In the genomic region with DNA sequence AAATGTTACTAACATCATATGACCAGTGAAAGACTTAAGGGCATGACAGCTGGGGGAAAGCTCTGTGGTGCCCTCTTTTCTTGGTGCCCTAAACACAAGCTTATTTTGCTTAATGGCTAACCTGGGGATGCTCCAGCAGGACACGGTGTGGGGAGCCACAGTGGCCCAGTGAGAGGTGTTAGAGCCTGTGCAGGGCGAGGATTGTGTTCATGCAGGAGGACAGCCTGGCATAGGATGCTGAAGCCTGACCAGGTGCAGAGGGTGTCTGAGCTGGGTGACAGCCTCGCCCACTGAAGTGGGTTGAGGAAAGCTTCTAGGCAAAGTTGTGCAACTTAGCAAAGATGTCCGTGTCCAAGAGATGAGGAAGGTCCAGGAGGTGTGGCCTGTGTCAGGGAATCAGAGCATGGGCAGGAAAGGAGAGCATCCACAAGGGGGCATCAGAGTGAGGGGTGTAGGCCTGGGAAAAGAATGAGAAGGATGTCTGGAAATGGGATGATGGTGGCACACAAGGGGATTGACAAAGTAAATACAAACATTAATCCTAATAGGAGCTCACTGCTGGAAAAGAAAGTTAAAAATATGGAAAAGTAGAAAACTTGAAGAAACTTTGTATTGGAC, we compare ENCODE assay signal across 7 cellular contexts. TPM values are rescaled to one million over a fixed set of nuclear protein-coding genes. Genes with fewer than 3 reads are reported as not detected.
DNase-seq lines count a peak whose midpoint lies in the region; ATAC-seq, FAIRE-seq and TF ChIP-seq lines count a peak whose summit lies in the region.

No MANE protein-coding gene starts in this region.

- TF ChIP-seq CTCF in bronchial epithelial cell (IDR thresholded peaks at IDR 0.05; ENCODE audit: insufficient read depth, low read length, severe bottlenecking) = peak; percentile 69
- TF ChIP-seq CTCF in type B pancreatic cell (conservative IDR thresholded peaks at IDR 0.05) = peak; percentile 43

- peak; percentile 13 for FAIRE-seq in bronchial epithelial cell (lab: Jason Lieb, UNC)

- no peak overlapping the region for H2AFZ ChIP-seq in mesenchymal stem cell (ENCODE audit: low read depth, low read length)

- no peak overlapping the region for H3K9ac ChIP-seq in mesenchymal stem cell (ENCODE audit: low read length)

- no peaks in the 10 kb centered on the region for H3K4me1 ChIP-seq in mesenchymal stem cell (ENCODE audit: control insufficient read depth, insufficient read depth, low read depth, low read length)

- no peak overlapping the region for H4K91ac ChIP-seq in mesenchymal stem cell (ENCODE audit: low read length)

- H3K27me3 Mint-ChIP-seq in type B pancreatic cell = peaks cover 4% of the 10 kb centered on the region

- no peak overlapping the region for H3K4me3 ChIP-seq in bronchial epithelial cell (ENCODE audit: low read depth, low read length)
- H3K4me3 ChIP-seq in mesenchymal stem cell (ENCODE audit: insufficient read depth in 1 of 2, low read depth in 1 of 2, low read length in 2 of 2) = no peak overlapping the region

- H3K4ac ChIP-seq in mesenchymal stem cell (ENCODE audit: low read depth in 1 of 2, low read length in 2 of 2) = no peak overlapping the region

- H3K4me3 Mint-ChIP-seq in type B pancreatic cell = no peak overlapping the region

- H2AK5ac ChIP-seq in mesenchymal stem cell (ENCODE audit: low read length, severe bottlenecking) = no peak overlapping the region

- H2BK5ac ChIP-seq in mesenchymal stem cell (ENCODE audit: low read depth, low read length, poor library complexity, severe bottlenecking) = no peak overlapping the region

- no peaks in the 10 kb centered on the region for H3K79me1 ChIP-seq in mesenchymal stem cell (replicated peaks; ENCODE audit: low read length, poor library complexity, severe bottlenecking)

- peak; percentile 74 for DNase-seq in ELF-1 (ENCODE audit: low read depth, low spot score)
- DNase-seq in HT-29 (ENCODE audit: low spot score) = peak; percentile 75
- peak; percentile 21 for DNase-seq in T follicular helper cell (ENCODE audit: low read depth)
- peak; percentile 53 for DNase-seq in bronchial epithelial cell (ENCODE audit: low read depth)
- peak; percentile 59 for DNase-seq in mesenchymal stem cell
- DNase-seq in type B pancreatic cell (ENCODE audit: extremely low spot score, unreplicated experiment) = no peak

- H3K36me3 ChIP-seq in bronchial epithelial cell (ENCODE audit: control insufficient read depth, insufficient read depth, low read length) (no peaks in the 10 kb centered on the region), mesenchymal stem cell (ENCODE audit: control insufficient read depth in 1 of 2, insufficient read depth in 2 of 2, low read depth in 1 of 2, low read length in 2 of 2) (no peaks in the 10 kb centered on the region)

- no peak for ATAC-seq in GM21717 (IDR thresholded peaks at IDR 0.05; ENCODE audit: unreplicated experiment)

- H3K9me3 ChIP-seq in mesenchymal stem cell (ENCODE audit: control insufficient read depth, low read length) = no peaks in the 10 kb centered on the region

- no peak overlapping the region for H2BK15ac ChIP-seq in mesenchymal stem cell (ENCODE audit: low read depth, poor library complexity, severe bottlenecking)

- no peak overlapping the region for H4K8ac ChIP-seq in mesenchymal stem cell (ENCODE audit: low read length)

- H3K18ac ChIP-seq in mesenchymal stem cell (ENCODE audit: low read depth in 1 of 2, low read length in 2 of 2) = no peak overlapping the region

- no peaks in the 10 kb centered on the region for H3K27me3 ChIP-seq in bronchial epithelial cell (ENCODE audit: control insufficient read depth, insufficient read depth, low read length)
- no peaks in the 10 kb centered on the region for H3K27me3 ChIP-seq in mesenchymal stem cell (ENCODE audit: control insufficient read depth in 1 of 2, insufficient read depth in 1 of 2, low read length in 2 of 2)

- no peak overlapping the region for H3K14ac ChIP-seq in mesenchymal stem cell (ENCODE audit: low read length in 2 of 2)

- H3K36me3 Mint-ChIP-seq in type B pancreatic cell = no peaks in the 10 kb centered on the region

- 66% methylated on average over 4 of the region's 4 CpGs for WGBS in mesenchymal stem cell

- no peak overlapping the region for H3K27ac ChIP-seq in mesenchymal stem cell (ENCODE audit: low read length, poor library complexity, severe bottlenecking)

- no peaks in the 10 kb centered on the region for H3K9me3 Mint-ChIP-seq in type B pancreatic cell

- H3K23ac ChIP-seq in mesenchymal stem cell (ENCODE audit: low read length in 2 of 2) = no peak overlapping the region

- H3K4me2 ChIP-seq in mesenchymal stem cell (ENCODE audit: low read length, poor library complexity, severe bottlenecking) = no peak overlapping the region

- no peak overlapping the region for H3K27ac Mint-ChIP-seq in type B pancreatic cell

- no peak overlapping the region for H2BK12ac ChIP-seq in mesenchymal stem cell (ENCODE audit: low read length in 2 of 2)

- H2BK120ac ChIP-seq in mesenchymal stem cell (ENCODE audit: low read depth, low read length) = no peak overlapping the region

- H3K4me1 Mint-ChIP-seq in type B pancreatic cell (ENCODE audit: unreplicated experiment) = no peaks in the 10 kb centered on the region

RNA-seq across cellular contexts. Expression of a gene that starts 33.9 kb away (rescaled TPM):
- total RNA-seq in HT-29 (2014; rRNA removed; shearing (Covaris generic)) = 0.05 and 0.23 TPM in 2 replicates
- total RNA-seq in bronchial epithelial cell (not detected in 2 replicates), type B pancreatic cell (ENCODE audit: low replicate concordance) (1.0 and 3.9 TPM in 2 replicates)
- not detected for polyA plus RNA-seq in mesenchymal stem cell (2013, experiment 1 of 2)
- polyA plus RNA-seq in mesenchymal stem cell (2013, experiment 2 of 2) = not detected

RNA-seq across cellular contexts. Expression of a gene that starts 43.4 kb away (rescaled TPM):
- total RNA-seq in HT-29 (2014; rRNA removed; shearing (Covaris generic)) = not detected in 2 replicates
- total RNA-seq in bronchial epithelial cell = not detected in 2 replicates
- not detected for polyA plus RNA-seq in mesenchymal stem cell (2013, experiment 1 of 2)
- not detected for polyA plus RNA-seq in mesenchymal stem cell (2013, experiment 2 of 2)
- total RNA-seq in type B pancreatic cell (ENCODE audit: low replicate concordance) = 0.85 and 1.2 TPM in 2 replicates
